Comparison of ENCODE assay signal across 25 cellular contexts in genomic region chr7:138197306-138197640, GRCh38.
"Had no signal": no experiment of that assay in that cellular context is flagged by ENCODE, and none has a peak within 500 bp of the region (broad histone marks: within the 10 kb centered on the region; RNA-seq: fewer than 3 reads in every experiment).

No MANE protein-coding gene starts in this region.

- H3K27me3 ChIP-seq: gastrocnemius medialis, sigmoid colon, stomach, thyroid gland had no signal

- H3K9me3 Mint-ChIP-seq: activated B cell treated with CpG ODN at 0.5 μM for 24 hours; activated CD8-positive, alpha-beta T cell treated with anti-CD3 and anti-CD28 coated beads for 36 hours; activated T-cell treated with anti-CD3 and anti-CD28 coated beads, Interleukin-2, amount 50 U/mL, for 4 hours; activated T-helper 17 cell treated with anti-CD3 and anti-CD28 coated beads, Interleukin-2, amount 50 U/mL, for 72 hours; central memory CD8-positive, alpha-beta T cell; immature natural killer cell; naive thymus-derived CD4-positive, alpha-beta T cell; neural crest cell; stimulated activated naive B cell treated with anti-CD40 and anti-IgM and Interleukin-4, amounts not matched to agents 10 μg/mL and 1 μg/mL and 100 μg/mL, for 72 hours had no signal

- H3K9me3 ChIP-seq: gastrocnemius medialis, sigmoid colon, stomach, thyroid gland had no signal

- H3K4me1 ChIP-seq: gastrocnemius medialis, sigmoid colon, thyroid gland had no signal

- H3K36me3 Mint-ChIP-seq: immature natural killer cell; naive thymus-derived CD4-positive, alpha-beta T cell; stimulated activated naive B cell treated with anti-CD40 and anti-IgM and Interleukin-4, amounts not matched to agents 10 μg/mL and 1 μg/mL and 100 μg/mL, for 72 hours had no signal

- H3K27ac ChIP-seq: gastrocnemius medialis, sigmoid colon, thyroid gland had no signal

- H3K27ac Mint-ChIP-seq: activated B cell treated with CpG ODN at 0.5 μM for 24 hours; activated CD8-positive, alpha-beta T cell treated with anti-CD3 and anti-CD28 coated beads for 36 hours; activated T-helper 17 cell treated with anti-CD3 and anti-CD28 coated beads, Interleukin-2, amount 50 U/mL, for 72 hours; immature natural killer cell; naive thymus-derived CD4-positive, alpha-beta T cell; stimulated activated naive B cell treated with anti-CD40 and anti-IgM and Interleukin-4, amounts not matched to agents 10 μg/mL and 1 μg/mL and 100 μg/mL, for 72 hours had no signal

- H3K4me1 Mint-ChIP-seq: activated B cell treated with CpG ODN at 0.5 μM for 24 hours; activated T-helper 17 cell treated with anti-CD3 and anti-CD28 coated beads, Interleukin-2, amount 50 U/mL, for 72 hours; central memory CD8-positive, alpha-beta T cell; immature natural killer cell had no signal

- H3K4me3 Mint-ChIP-seq: activated B cell treated with CpG ODN at 0.5 μM for 24 hours; activated CD8-positive, alpha-beta T cell treated with anti-CD3 and anti-CD28 coated beads for 36 hours; activated T-cell treated with anti-CD3 and anti-CD28 coated beads, Interleukin-2, amount 50 U/mL, for 4 hours; activated T-helper 17 cell treated with anti-CD3 and anti-CD28 coated beads, Interleukin-2, amount 50 U/mL, for 72 hours; central memory CD8-positive, alpha-beta T cell; immature natural killer cell; naive thymus-derived CD4-positive, alpha-beta T cell; neural crest cell; stimulated activated naive B cell treated with anti-CD40 and anti-IgM and Interleukin-4, amounts not matched to agents 10 μg/mL and 1 μg/mL and 100 μg/mL, for 72 hours had no signal

- H3K4me3 ChIP-seq: gastrocnemius medialis, sigmoid colon, stomach, thyroid gland had no signal

- H3K36me3 ChIP-seq: gastrocnemius medialis, sigmoid colon, stomach, thyroid gland had no signal

- H3K27me3 Mint-ChIP-seq: activated CD8-positive, alpha-beta T cell treated with anti-CD3 and anti-CD28 coated beads for 36 hours had no signal

- ATAC-seq: activated CD8-positive, alpha-beta T cell treated with anti-CD3 and anti-CD28 coated beads for 36 hours; activated T-cell treated with anti-CD3 and anti-CD28 coated beads, Interleukin-2, amount 50 U/mL, for 4 hours; activated T-helper 17 cell treated with anti-CD3 and anti-CD28 coated beads, Interleukin-2, amount 50 U/mL, for 72 hours; gastrocnemius medialis; left colon; stimulated activated naive B cell treated with anti-CD40 and anti-IgM and Interleukin-4, amounts not matched to agents 10 μg/mL and 1 μg/mL and 100 μg/mL, for 72 hours had no signal

- DNase-seq: activated B cell treated with CpG ODN at 0.5 μM for 24 hours; activated CD4-positive, alpha-beta T cell treated with anti-CD3 and anti-CD28 coated beads, Interleukin-2, amount 50 U/mL, for 1 hour; activated CD8-positive, alpha-beta T cell treated with anti-CD3 and anti-CD28 coated beads for 36 hours; activated gamma-delta T cell treated with Interleukin-2 at 50 U/mL for 16 hours; activated naive CD4-positive, alpha-beta T cell treated with anti-CD3 and anti-CD28 coated beads, Interleukin-2, amount 50 U/mL, for 16 hours; activated T-cell treated with anti-CD3 and anti-CD28 coated beads, Interleukin-2, amount 50 U/mL, for 4 hours; dermis blood vessel endothelial cell; effector CD4-positive, alpha-beta T cell; gastrocnemius medialis; hypothalamus; immature natural killer cell; kidney; left colon; midbrain; naive thymus-derived CD4-positive, alpha-beta T cell; sigmoid colon; stimulated activated CD4-positive, alpha-beta T cell treated with anti-CD3 and anti-CD28 coated beads, Interleukin-15, amount 100 ng/mL, for 24 hours; stimulated activated CD4-positive, alpha-beta T cell treated with anti-CD3 and anti-CD28 coated beads, Interleukin-2, amount 100 ng/mL, for 24 hours; stimulated activated naive B cell treated with anti-CD40 and anti-IgM and Interleukin-4, amounts not matched to agents 10 μg/mL and 1 μg/mL and 100 μg/mL, for 72 hours; T-helper 2 cell; thyroid gland had no signal
